Comparison of ENCODE assay signal across 8 cellular contexts in genomic region chrX:152941328-152942111, GRCh38.
DNase-seq lines count a peak whose midpoint lies in the region; ATAC-seq and TF ChIP-seq lines count a peak whose summit lies in the region.

No MANE protein-coding gene starts in this region.

- H3K4me1 ChIP-seq in ACC112 (ENCODE audit: control insufficient read depth, insufficient read depth, low read length, unreplicated experiment): peaks cover 3% of the 10 kb centered on the region
- H3K4me1 ChIP-seq in iPS DF 6.9 (ENCODE audit: control insufficient read depth, insufficient read depth, low read length): no peaks in the 10 kb centered on the region; the same call in 1 of the 2 replicates

- H3K79me2 ChIP-seq in ACC112 (ENCODE audit: control insufficient read depth, insufficient read depth, low read length, unreplicated experiment): peaks cover 2% of the 10 kb centered on the region

- H3K36me3 ChIP-seq in ACC112 (ENCODE audit: insufficient read depth, low read length) (no peaks in the 10 kb centered on the region), brain microvascular endothelial cell (replicated peaks) (no peaks in the 10 kb centered on the region), iPS DF 6.9 (ENCODE audit: control insufficient read depth, insufficient read depth, low read length) (no peaks in the 10 kb centered on the region)

- peak; percentile 78 for TF ChIP-seq CTCF in brain microvascular endothelial cell (IDR thresholded peaks at IDR 0.05; ENCODE audit: low read depth, low read length, missing control alignments)

- no CpG with 5 or more reads among the region's 71 CpGs for WGBS in iPS DF 6.9 (ENCODE audit: insufficient coverage, insufficient read length)

- peak overlapping the region; percentile 59 for H2AFZ ChIP-seq in ACC112 (ENCODE audit: low read length, unreplicated experiment)

- in situ Hi-C loops in brain microvascular endothelial cell (cut with HindIII; ENCODE audit: low pct_ligation_motif_present, low sequenced_read_pairs): no loop called here

- peak; percentile 94 for DNase-seq in NCI-H2107 (lab: John Stamatoyannopoulos, UW)
- DNase-seq in UCSD-AML1 (lab: John Stamatoyannopoulos, UW; ENCODE audit: unreplicated experiment): peak; percentile 90
- peak; percentile 82 for DNase-seq in brain microvascular endothelial cell
- peak; percentile 22 for DNase-seq in iPS DF 6.9 (ENCODE audit: low read depth, low spot score)
- peak; percentile 68 for DNase-seq in skeletal muscle cell (ENCODE audit: low read depth)

- H3K27ac ChIP-seq in ACC112 (ENCODE audit: low read depth, low read length): peak overlapping the region; percentile 47; the same call in 1 of the 2 replicates
- peak overlapping the region; percentile 29 for H3K27ac ChIP-seq in brain microvascular endothelial cell
- no peak overlapping the region for H3K27ac ChIP-seq in iPS DF 6.9 (ENCODE audit: low read length)

- H3K4me3 ChIP-seq in ACC112 (ENCODE audit: low read depth, low read length) (peak overlapping the region; percentile 85), brain microvascular endothelial cell (ENCODE audit: low read depth, low read length) (peak overlapping the region; percentile 70), iPS DF 6.9 (ENCODE audit: low read length) (peak overlapping the region; percentile 50; the same call in 1 of the 2 replicates), skeletal muscle cell (ENCODE audit: low read depth, low read length) (peak overlapping the region; percentile 68)

- H3K27me3 ChIP-seq in ACC112 (ENCODE audit: insufficient read depth, low read length): no peaks in the 10 kb centered on the region
- no peaks in the 10 kb centered on the region for H3K27me3 ChIP-seq in brain microvascular endothelial cell (replicated peaks)
- H3K27me3 ChIP-seq in iPS DF 6.9 (ENCODE audit: control insufficient read depth, insufficient read depth, low read length): no peaks in the 10 kb centered on the region

- H3K9me3 ChIP-seq in iPS DF 6.9 (ENCODE audit: control insufficient read depth, insufficient read depth, low read length): no peaks in the 10 kb centered on the region

- ATAC-seq in GM18858 (IDR thresholded peaks at IDR 0.05; ENCODE audit: unreplicated experiment) (peak; percentile 80), HG03066 (IDR thresholded peaks at IDR 0.05; ENCODE audit: low read depth, unreplicated experiment) (peak; percentile 86)

Comparison
In these comparisons a context has a peak if more than half of its experiments do, and no peak if none do; other contexts are left out.
1. DNase-seq: peak in every context shown above with its lines; median percentile 94 in NCI-H2107; 90 in UCSD-AML1; 82 in brain microvascular endothelial cell; 68 in skeletal muscle cell; 22 in iPS DF 6.9.